Comparison of ENCODE assay signal across 1 cellular context in the genomic region with DNA sequence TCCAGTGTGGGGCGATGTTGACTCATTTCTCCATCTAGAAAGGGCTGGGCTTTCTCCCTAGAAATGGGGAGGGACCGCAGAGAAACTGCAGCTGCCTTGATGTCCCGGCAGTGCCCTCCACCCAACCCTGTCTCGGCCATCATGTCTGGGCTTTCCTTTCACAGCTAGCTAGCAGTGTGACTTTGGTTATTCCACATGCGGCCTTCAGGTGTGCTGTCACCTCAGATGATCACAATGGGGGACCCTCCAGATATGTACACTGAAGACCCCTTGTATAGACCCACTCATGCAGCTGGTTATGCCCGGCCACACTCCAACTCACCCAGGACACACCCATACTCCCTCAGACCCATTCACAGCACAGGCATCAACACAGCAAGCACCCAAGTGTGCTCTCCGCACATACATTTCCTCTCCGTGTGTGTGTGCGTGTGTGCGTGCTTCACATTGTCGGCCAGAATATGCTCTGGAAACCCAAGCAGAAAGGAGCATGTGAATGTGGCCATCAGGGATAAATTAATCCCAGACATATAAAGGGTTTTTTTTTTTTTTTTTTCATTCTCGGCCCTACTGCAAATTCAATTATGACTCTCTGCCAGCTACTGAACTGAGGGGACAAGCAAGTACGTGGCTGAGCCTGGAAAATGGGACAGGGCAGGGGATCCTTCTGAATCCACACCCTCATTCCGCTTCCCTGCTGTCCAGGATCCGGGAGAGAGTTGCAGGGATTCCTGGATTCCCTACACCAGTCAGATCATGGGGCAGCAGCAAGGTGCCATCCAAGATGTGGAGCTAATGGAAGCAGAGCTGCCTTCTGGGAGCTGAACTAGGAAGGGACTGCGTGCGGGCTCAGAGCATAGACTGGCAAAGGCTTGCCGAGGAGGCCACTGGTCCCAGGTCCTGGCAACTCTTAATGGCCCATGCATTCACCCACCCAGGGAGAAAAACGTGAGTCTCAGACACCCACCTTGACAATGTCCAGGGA.
TF ChIP-seq lines count a peak whose summit lies in the region.

No MANE protein-coding gene starts in this region.

TF ChIP-seq in GM23338, 12 proteins besides CTCF, POLR2A, EP300 and RAD21 (continued from another document):
- TF ChIP-seq, protein P1, sequence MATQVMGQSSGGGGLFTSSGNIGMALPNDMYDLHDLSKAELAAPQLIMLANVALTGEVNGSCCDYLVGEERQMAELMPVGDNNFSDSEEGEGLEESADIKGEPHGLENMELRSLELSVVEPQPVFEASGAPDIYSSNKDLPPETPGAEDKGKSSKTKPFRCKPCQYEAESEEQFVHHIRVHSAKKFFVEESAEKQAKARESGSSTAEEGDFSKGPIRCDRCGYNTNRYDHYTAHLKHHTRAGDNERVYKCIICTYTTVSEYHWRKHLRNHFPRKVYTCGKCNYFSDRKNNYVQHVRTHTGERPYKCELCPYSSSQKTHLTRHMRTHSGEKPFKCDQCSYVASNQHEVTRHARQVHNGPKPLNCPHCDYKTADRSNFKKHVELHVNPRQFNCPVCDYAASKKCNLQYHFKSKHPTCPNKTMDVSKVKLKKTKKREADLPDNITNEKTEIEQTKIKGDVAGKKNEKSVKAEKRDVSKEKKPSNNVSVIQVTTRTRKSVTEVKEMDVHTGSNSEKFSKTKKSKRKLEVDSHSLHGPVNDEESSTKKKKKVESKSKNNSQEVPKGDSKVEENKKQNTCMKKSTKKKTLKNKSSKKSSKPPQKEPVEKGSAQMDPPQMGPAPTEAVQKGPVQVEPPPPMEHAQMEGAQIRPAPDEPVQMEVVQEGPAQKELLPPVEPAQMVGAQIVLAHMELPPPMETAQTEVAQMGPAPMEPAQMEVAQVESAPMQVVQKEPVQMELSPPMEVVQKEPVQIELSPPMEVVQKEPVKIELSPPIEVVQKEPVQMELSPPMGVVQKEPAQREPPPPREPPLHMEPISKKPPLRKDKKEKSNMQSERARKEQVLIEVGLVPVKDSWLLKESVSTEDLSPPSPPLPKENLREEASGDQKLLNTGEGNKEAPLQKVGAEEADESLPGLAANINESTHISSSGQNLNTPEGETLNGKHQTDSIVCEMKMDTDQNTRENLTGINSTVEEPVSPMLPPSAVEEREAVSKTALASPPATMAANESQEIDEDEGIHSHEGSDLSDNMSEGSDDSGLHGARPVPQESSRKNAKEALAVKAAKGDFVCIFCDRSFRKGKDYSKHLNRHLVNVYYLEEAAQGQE (IDR thresholded peaks at IDR 0.05; ENCODE audit: unreplicated experiment): no peak
- TF ChIP-seq JUNB (IDR thresholded peaks at IDR 0.05; ENCODE audit: unreplicated experiment): no peak
- TF ChIP-seq CREB1 (CRISPR knock-in tag; IDR thresholded peaks at IDR 0.05; ENCODE audit: low read depth): no peak
- TF ChIP-seq, protein P2, sequence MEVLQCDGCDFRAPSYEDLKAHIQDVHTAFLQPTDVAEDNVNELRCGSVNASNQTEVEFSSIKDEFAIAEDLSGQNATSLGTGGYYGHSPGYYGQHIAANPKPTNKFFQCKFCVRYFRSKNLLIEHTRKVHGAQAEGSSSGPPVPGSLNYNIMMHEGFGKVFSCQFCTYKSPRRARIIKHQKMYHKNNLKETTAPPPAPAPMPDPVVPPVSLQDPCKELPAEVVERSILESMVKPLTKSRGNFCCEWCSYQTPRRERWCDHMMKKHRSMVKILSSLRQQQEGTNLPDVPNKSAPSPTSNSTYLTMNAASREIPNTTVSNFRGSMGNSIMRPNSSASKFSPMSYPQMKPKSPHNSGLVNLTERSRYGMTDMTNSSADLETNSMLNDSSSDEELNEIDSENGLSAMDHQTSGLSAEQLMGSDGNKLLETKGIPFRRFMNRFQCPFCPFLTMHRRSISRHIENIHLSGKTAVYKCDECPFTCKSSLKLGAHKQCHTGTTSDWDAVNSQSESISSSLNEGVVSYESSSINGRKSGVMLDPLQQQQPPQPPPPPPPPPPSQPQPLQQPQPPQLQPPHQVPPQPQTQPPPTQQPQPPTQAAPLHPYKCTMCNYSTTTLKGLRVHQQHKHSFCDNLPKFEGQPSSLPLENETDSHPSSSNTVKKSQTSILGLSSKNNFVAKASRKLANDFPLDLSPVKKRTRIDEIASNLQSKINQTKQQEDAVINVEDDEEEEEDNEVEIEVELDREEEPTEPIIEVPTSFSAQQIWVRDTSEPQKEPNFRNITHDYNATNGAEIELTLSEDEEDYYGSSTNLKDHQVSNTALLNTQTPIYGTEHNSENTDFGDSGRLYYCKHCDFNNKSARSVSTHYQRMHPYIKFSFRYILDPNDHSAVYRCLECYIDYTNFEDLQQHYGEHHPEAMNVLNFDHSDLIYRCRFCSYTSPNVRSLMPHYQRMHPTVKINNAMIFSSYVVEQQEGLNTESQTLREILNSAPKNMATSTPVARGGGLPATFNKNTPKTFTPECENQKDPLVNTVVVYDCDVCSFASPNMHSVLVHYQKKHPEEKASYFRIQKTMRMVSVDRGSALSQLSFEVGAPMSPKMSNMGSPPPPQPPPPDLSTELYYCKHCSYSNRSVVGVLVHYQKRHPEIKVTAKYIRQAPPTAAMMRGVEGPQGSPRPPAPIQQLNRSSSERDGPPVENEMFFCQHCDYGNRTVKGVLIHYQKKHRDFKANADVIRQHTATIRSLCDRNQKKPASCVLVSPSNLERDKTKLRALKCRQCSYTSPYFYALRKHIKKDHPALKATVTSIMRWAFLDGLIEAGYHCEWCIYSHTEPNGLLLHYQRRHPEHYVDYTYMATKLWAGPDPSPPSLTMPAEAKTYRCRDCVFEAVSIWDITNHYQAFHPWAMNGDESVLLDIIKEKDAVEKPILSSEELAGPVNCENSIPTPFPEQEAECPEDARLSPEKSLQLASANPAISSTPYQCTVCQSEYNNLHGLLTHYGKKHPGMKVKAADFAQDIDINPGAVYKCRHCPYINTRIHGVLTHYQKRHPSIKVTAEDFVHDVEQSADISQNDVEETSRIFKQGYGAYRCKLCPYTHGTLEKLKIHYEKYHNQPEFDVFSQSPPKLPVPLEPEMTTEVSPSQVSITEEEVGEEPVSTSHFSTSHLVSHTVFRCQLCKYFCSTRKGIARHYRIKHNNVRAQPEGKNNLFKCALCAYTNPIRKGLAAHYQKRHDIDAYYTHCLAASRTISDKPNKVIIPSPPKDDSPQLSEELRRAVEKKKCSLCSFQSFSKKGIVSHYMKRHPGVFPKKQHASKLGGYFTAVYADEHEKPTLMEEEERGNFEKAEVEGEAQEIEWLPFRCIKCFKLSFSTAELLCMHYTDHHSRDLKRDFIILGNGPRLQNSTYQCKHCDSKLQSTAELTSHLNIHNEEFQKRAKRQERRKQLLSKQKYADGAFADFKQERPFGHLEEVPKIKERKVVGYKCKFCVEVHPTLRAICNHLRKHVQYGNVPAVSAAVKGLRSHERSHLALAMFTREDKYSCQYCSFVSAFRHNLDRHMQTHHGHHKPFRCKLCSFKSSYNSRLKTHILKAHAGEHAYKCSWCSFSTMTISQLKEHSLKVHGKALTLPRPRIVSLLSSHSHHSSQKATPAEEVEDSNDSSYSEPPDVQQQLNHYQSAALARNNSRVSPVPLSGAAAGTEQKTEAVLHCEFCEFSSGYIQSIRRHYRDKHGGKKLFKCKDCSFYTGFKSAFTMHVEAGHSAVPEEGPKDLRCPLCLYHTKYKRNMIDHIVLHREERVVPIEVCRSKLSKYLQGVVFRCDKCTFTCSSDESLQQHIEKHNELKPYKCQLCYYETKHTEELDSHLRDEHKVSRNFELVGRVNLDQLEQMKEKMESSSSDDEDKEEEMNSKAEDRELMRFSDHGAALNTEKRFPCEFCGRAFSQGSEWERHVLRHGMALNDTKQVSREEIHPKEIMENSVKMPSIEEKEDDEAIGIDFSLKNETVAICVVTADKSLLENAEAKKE (CRISPR knock-in tag; IDR thresholded peaks at IDR 0.05): no peak
- no peak for TF ChIP-seq NANOG (IDR thresholded peaks at IDR 0.05; ENCODE audit: borderline replicate concordance)
- TF ChIP-seq EZH2phosphoT487 (IDR thresholded peaks at IDR 0.05; ENCODE audit: unreplicated experiment): no peak
